8 cellular contexts compared by ENCODE assay signal in the genomic region with DNA sequence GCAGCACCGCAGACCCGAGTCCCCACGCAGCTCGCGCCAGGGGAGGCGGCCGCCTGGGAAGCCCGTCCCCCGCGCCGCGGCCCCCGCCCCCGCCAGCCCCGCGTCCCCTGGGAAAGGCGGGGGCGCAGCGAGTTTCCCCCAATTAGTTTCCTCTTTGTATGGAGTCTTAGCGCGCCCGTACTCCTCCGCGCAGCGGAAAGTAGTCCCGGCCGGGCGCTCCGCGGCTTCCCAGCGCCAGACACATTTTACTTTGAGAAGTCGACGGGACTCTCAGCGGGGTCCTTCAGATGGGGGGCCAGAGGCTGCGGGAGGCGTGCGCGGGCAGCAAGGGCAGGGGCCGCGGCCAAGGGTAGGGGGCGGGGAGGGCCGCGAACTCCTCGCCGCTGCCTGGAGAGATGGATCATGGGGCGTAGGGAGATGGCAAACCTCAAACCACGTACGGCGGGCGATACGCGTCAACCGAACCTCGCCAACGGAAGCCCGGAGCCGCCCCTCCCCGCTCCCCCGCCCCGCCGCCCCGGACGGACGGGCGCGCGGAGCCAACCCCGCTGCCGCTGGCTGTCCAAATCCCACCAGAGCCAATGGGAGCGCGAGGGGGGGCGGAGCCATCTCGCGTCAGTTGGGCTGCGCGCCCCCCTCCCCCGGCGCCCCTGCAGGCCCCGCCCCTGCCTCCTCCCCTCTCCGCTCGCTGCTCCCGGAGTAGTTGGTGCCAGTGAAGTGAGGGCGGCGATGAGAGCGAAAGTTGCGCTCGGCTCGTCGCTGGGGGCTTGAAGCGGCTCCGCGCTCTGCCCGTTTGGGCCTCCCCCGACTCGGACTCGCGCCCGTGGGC. TPM values are rescaled to one million over a fixed set of nuclear protein-coding genes. Genes with fewer than 3 reads are reported as not detected.
DNase-seq lines count a peak whose midpoint lies in the region; ATAC-seq and TF ChIP-seq lines count a peak whose summit lies in the region.

A gene (plus strand): TSS at position 706 of the 829 bp plus-strand sequence. CDS start 238 bp downstream, outside the sequence.

- ATAC-seq in GM21528 (IDR thresholded peaks at IDR 0.05; ENCODE audit: low FRiP score, unreplicated experiment) = peak; percentile 68

- H3K9me3 Mint-ChIP-seq in endothelial cell (ENCODE audit: unreplicated experiment) (no peaks in the 10 kb centered on the region), mesothelial cell of epicardium (no peaks in the 10 kb centered on the region)

- peaks cover 36% of the 10 kb centered on the region for H3K4me1 Mint-ChIP-seq in endothelial cell (ENCODE audit: unreplicated experiment)
- H3K4me1 Mint-ChIP-seq in mesothelial cell of epicardium = peaks cover 47% of the 10 kb centered on the region

- no peaks in the 10 kb centered on the region for H3K27me3 ChIP-seq in OCI-LY3 (ENCODE audit: low read depth, low read length)

- H3K9ac ChIP-seq in OCI-LY3 (ENCODE audit: low read length) = peak within 1 kb of the TSS; percentile 97

- peaks cover 30% of the 10 kb centered on the region for H3K79me2 ChIP-seq in OCI-LY3 (ENCODE audit: low read length)

- H3K4me1 ChIP-seq in OCI-LY3 (ENCODE audit: low read length) = peaks cover 25% of the 10 kb centered on the region

- no peaks in the 10 kb centered on the region for H3K36me3 ChIP-seq in OCI-LY3 (replicated peaks; ENCODE audit: low read depth, low read length)

- H3K36me3 Mint-ChIP-seq in endothelial cell (ENCODE audit: low read depth, unreplicated experiment) (peaks cover 4% of the 10 kb centered on the region), mesothelial cell of epicardium (no peaks in the 10 kb centered on the region)

- H3K4me3 ChIP-seq in OCI-LY3 (ENCODE audit: low read length) = peak within 1 kb of the TSS; percentile 96

- TF ChIP-seq CTCF in OCI-LY3 (IDR thresholded peaks at IDR 0.05; ENCODE audit: low read depth, low read length) = no peak
- no peak for TF ChIP-seq CTCF in endothelial cell (IDR thresholded peaks at IDR 0.05; ENCODE audit: unreplicated experiment)
- TF ChIP-seq CTCF in mesothelial cell of epicardium (IDR thresholded peaks at IDR 0.05; ENCODE audit: unreplicated experiment) = no peak

- H3K4me3 Mint-ChIP-seq in endothelial cell (ENCODE audit: unreplicated experiment) (peak within 1 kb of the TSS; percentile 99), mesothelial cell of epicardium (peak within 1 kb of the TSS; percentile 89)

- H3K27ac Mint-ChIP-seq in endothelial cell (ENCODE audit: unreplicated experiment) (peak within 1 kb of the TSS; percentile 90), mesothelial cell of epicardium (peak within 1 kb of the TSS; percentile 99)

- H3K4me2 ChIP-seq in OCI-LY3 (ENCODE audit: low read length) = peak within 1 kb of the TSS; percentile 100

- peak within 1 kb of the TSS; percentile 88 for H3K27ac ChIP-seq in OCI-LY3 (ENCODE audit: low read length)

- peaks cover 18% of the 10 kb centered on the region for H4K20me1 ChIP-seq in OCI-LY3 (ENCODE audit: insufficient read depth, low read length)

- DNase-seq in DMS 273 (lab: John Stamatoyannopoulos, UW; ENCODE audit: unreplicated experiment) (peak; percentile 99), HuH-7.5 (ENCODE audit: low spot score) (peak; percentile 95), endothelial cell (ENCODE audit: low spot score) (peak; percentile 99), mesothelial cell of epicardium (ENCODE audit: low spot score in 2 of 2, unreplicated experiment in 2 of 2) (peak; percentile 98)
- DNase-seq in activated CD8-positive, alpha-beta memory T cell treated with anti-CD3 and anti-CD28 coated beads, Interleukin-2, amount 50 U/mL, for 48 hours = peak; percentile 98
- peak; percentile 95 to 98 for DNase-seq in stimulated activated CD8-positive, alpha-beta memory T cell treated with anti-CD3 and anti-CD28 coated beads, Interleukin-15, amount 100 ng/mL, for 4 hours (ENCODE audit: low read depth in 2 of 2)

- H3K27me3 Mint-ChIP-seq in endothelial cell (ENCODE audit: unreplicated experiment) (peaks cover 14% of the 10 kb centered on the region), mesothelial cell of epicardium (ENCODE audit: low read depth) (no peaks in the 10 kb centered on the region)

- H3K9me3 ChIP-seq in OCI-LY3 (ENCODE audit: insufficient read depth, low read length) = no peaks in the 10 kb centered on the region

- H2AFZ ChIP-seq in OCI-LY3 (ENCODE audit: low read depth, low read length) = peak within 1 kb of the TSS; percentile 83; the same call in 1 of the 2 replicates

RNA-seq across cellular contexts. Expression of the gene that starts here (rescaled TPM):
- total RNA-seq in endothelial cell (ENCODE audit: unreplicated experiment) (51.6 TPM), mesothelial cell of epicardium (43.2 to 47.4 TPM (median 45.1 TPM) in 3 replicates)

Comparison
In these comparisons a context has a peak if more than half of its experiments do, and no peak if none do; other contexts are left out.
1. Peak in every context shown above with its lines: DNase-seq, ATAC-seq, H3K4me3 ChIP-seq and H3K27ac ChIP-seq.